In genomic region chr9:100098887-100099721, GRCh38 we compare ENCODE assay signal across 8 cellular contexts. TPM values are rescaled to one million over a fixed set of nuclear protein-coding genes. Genes with fewer than 3 reads are reported as not detected.
A peak's percentile ranks its signal among the peaks of the same experiment; 100 is the strongest.
DNase-seq lines count a peak whose midpoint lies in the region; ATAC-seq and TF ChIP-seq lines count a peak whose summit lies in the region.

Gene ERP44 (minus strand): TSS chr9:100099000. CDS start chr9:100098840, 160 bp downstream.
Gene INVS (plus strand): TSS chr9:100099243. CDS start chr9:100104522, 5,279 bp downstream.

- H3K27me3 ChIP-seq in GM06990 (replicated peaks; ENCODE audit: control insufficient read depth, insufficient read depth, low read length) (no peaks in the 10 kb centered on the region), suprapubic skin (no peaks in the 10 kb centered on the region)

- H3K27me3 Mint-ChIP-seq in activated naive CD4-positive, alpha-beta T cell treated with anti-CD3 and anti-CD28 coated beads, Interleukin-2, amount 50 U/mL, for 24 hours, result no peaks in the 10 kb centered on the region

- H3K4me1 Mint-ChIP-seq in activated naive CD4-positive, alpha-beta T cell treated with anti-CD3 and anti-CD28 coated beads, Interleukin-2, amount 50 U/mL, for 24 hours, result peaks cover 46% of the 10 kb centered on the region

- H3K4me1 ChIP-seq in suprapubic skin, result peaks cover 31% of the 10 kb centered on the region

- H3K4me3 ChIP-seq in GM06990 (replicated peaks; ENCODE audit: low read depth, low read length) (peak within 1 kb of the TSS; percentile 100), suprapubic skin (peak within 1 kb of the TSS; percentile 88)

- DNase-seq in GM06990 (ENCODE audit: extremely low read depth, insufficient read length) (peak; percentile 96), NCI-H1092 (lab: John Stamatoyannopoulos, UW) (peak; percentile 99), globus pallidus (ENCODE audit: low spot score) (peak; percentile 100), nucleus accumbens (lab: John Stamatoyannopoulos, UW) (peak; percentile 87 to 100 (median 99)), suprapubic skin (ENCODE audit: low spot score in 2 of 2) (peak; percentile 99 to 100)

- ATAC-seq in HG02588 (IDR thresholded peaks at IDR 0.05; ENCODE audit: unreplicated experiment) (peak; percentile 97), SK-N-SH treated with all-trans-retinoic acid at 6 μM for 48 hours (peak; percentile 98)

- no peaks in the 10 kb centered on the region for H3K9me3 ChIP-seq in suprapubic skin

- no peak for TF ChIP-seq CTCF in GM06990 (IDR thresholded peaks at IDR 0.05; ENCODE audit: insufficient read depth, low read length, poor library complexity, severe bottlenecking)
- no peak for TF ChIP-seq CTCF in suprapubic skin (IDR thresholded peaks at IDR 0.05)

- H3K27ac ChIP-seq in suprapubic skin, result peak within 1 kb of the TSS; percentile 92

- WGBS in suprapubic skin, result 0% methylated on average over 32 of the region's 54 CpGs

- peak within 1 kb of the TSS; percentile 98 for H3K4me3 Mint-ChIP-seq in activated naive CD4-positive, alpha-beta T cell treated with anti-CD3 and anti-CD28 coated beads, Interleukin-2, amount 50 U/mL, for 24 hours

- peak; percentile 68 to 81 for TF ChIP-seq POLR2A in suprapubic skin (IDR thresholded peaks at IDR 0.05)

- no peak for TF ChIP-seq EP300 in suprapubic skin (IDR thresholded peaks at IDR 0.05)

- H3K36me3 ChIP-seq in GM06990 (ENCODE audit: control insufficient read depth, insufficient read depth, low read length), result peaks cover 4% of the 10 kb centered on the region
- H3K36me3 ChIP-seq in suprapubic skin, result peaks cover 3% of the 10 kb centered on the region

- H3K27ac Mint-ChIP-seq in activated naive CD4-positive, alpha-beta T cell treated with anti-CD3 and anti-CD28 coated beads, Interleukin-2, amount 50 U/mL, for 24 hours, result peak within 1 kb of the TSS; percentile 95

- H3K9me3 Mint-ChIP-seq in activated naive CD4-positive, alpha-beta T cell treated with anti-CD3 and anti-CD28 coated beads, Interleukin-2, amount 50 U/mL, for 24 hours, result no peaks in the 10 kb centered on the region

- no peaks in the 10 kb centered on the region for H3K36me3 Mint-ChIP-seq in activated naive CD4-positive, alpha-beta T cell treated with anti-CD3 and anti-CD28 coated beads, Interleukin-2, amount 50 U/mL, for 24 hours

TF ChIP-seq in SK-N-SH treated with all-trans-retinoic acid at 6 μM for 48 hours, 23 proteins besides CTCF, POLR2A, EP300 and RAD21:
- TF ChIP-seq ARNTL (CRISPR knock-in tag; IDR thresholded peaks at IDR 0.05; ENCODE audit: borderline replicate concordance, low read depth) (no peak), ESRRG (CRISPR knock-in tag; IDR thresholded peaks at IDR 0.05) (0 out of 2 replicates have a peak, but pooled peaks have one; percentile 11), TSHZ2 (CRISPR knock-in tag; IDR thresholded peaks at IDR 0.05) (peak; percentile 6; the same call in 1 of the 2 replicates), TOX (CRISPR knock-in tag; IDR thresholded peaks at IDR 0.05; ENCODE audit: borderline replicate concordance) (no peak), ZNF70 (CRISPR knock-in tag; IDR thresholded peaks at IDR 0.05) (peak; percentile 35)

RNA-seq across cellular contexts. Expression of gene ERP44, which starts in this region (rescaled TPM):
- 10 to 100 TPM in 3 of 4 donors, 1 to 10 TPM in 1; 9.7 to 13.2 (median 12.4) TPM for total RNA-seq in suprapubic skin

RNA-seq across cellular contexts. Expression of gene INVS, which starts in this region (rescaled TPM):
- 10 to 100 TPM; 12.8 to 22.8 (median 18.2) TPM for total RNA-seq in suprapubic skin

Comparison
In these comparisons a context has a peak if more than half of its experiments do, and no peak if none do; other contexts are left out.
1. Peak in every context shown above with its lines: DNase-seq, ATAC-seq, H3K4me3 ChIP-seq and H3K27ac ChIP-seq.